Comparison of ENCODE assay signal across 16 cellular contexts in genomic region chr2:144349674-144350073, GRCh38.
DNase-seq lines count a peak whose midpoint lies in the region; ATAC-seq, FAIRE-seq and TF ChIP-seq lines count a peak whose summit lies in the region.
"Had no signal": no experiment of that assay in that cellular context is flagged by ENCODE, and none has a peak within 500 bp of the region (broad histone marks: within the 10 kb centered on the region; RNA-seq: fewer than 3 reads in every experiment).

No MANE protein-coding gene starts in this region.

- H3K4me1 ChIP-seq in heart right ventricle (peaks cover 0 to 26% (median 17%) of the 10 kb centered on the region in 9 donors), K562 (replicated peaks in 1 of 2; ENCODE audit: control insufficient read depth in 2 of 2, insufficient read depth in 2 of 2, low read length in 2 of 2) (peaks cover 3 to 26% of the 10 kb centered on the region in 2 experiments; a peak in 3 of 5 replicates), aorta (ENCODE audit: control insufficient read depth in 1 of 2, insufficient read depth in 2 of 2, low read length in 2 of 2) (peaks cover 0 to 5% of the 10 kb centered on the region in 2 donors)

- H3K27me3 ChIP-seq in heart right ventricle (no peaks in the 10 kb centered on the region), K562 (ENCODE audit: control insufficient read depth in 2 of 2, insufficient read depth in 2 of 2, low read length in 2 of 2) (no peaks in the 10 kb centered on the region), aorta (ENCODE audit: control insufficient read depth in 1 of 2, insufficient read depth in 2 of 2, low read length in 1 of 2) (no peaks in the 10 kb centered on the region)

- H3K27ac ChIP-seq in heart right ventricle (peak overlapping the region in 8 of 10 donors; percentile 2 to 69 (median 36)), K562 (ENCODE audit: extremely low read depth, low read depth, low read length) (peak overlapping the region; percentile 72), aorta (ENCODE audit: low read depth in 1 of 2, low read length in 2 of 2) (peak overlapping the region; percentile 4 to 67)

- no peak for TF ChIP-seq RAD21 in K562 (CRISPR knock-in tag; conservative IDR thresholded peaks at IDR 0.05 in 1 of 2, IDR thresholded peaks at IDR 0.05 in 1 of 2)

- H3K4me3 ChIP-seq in heart right ventricle (no peak overlapping the region), K562 (no peak overlapping the region), aorta (ENCODE audit: low read length in 2 of 2) (peak overlapping the region in 1 of 2 donors; percentile 18)

- H3K9ac ChIP-seq in K562 (ENCODE audit: insufficient read depth in 1 of 2, low read depth in 2 of 2, low read length in 2 of 2) = peak overlapping the region in 1 of 2 experiments; percentile 54; a peak in 2 of 4 replicates

- POLR2A ChIA-PET in K562 (lab: Yijun Ruan, JAX) = interaction anchor here (0.7 to 1.1 kb wide), 4 partner anchors 9 to 188 kb away, joined by 3 read pairs; no protein-coding TSS in a partner anchor

- 46 to 65% methylated on average over 3 of the region's 3 CpGs for WGBS in heart right ventricle, 2 donors
- WGBS in K562 (ENCODE audit: insufficient coverage, low coverage, missing lambda C conversion rate) = 41% methylated on average over 3 of the region's 3 CpGs
- 7 to 10% methylated on average over 3 of the region's 3 CpGs for WGBS in aorta, 2 donors

- no peaks in the 10 kb centered on the region for H3K79me2 ChIP-seq in K562 (ENCODE audit: control insufficient read depth, insufficient read depth, low read length)

- H4K20me1 ChIP-seq in K562 (replicated peaks; ENCODE audit: control insufficient read depth, insufficient read depth, low read length) = no peaks in the 10 kb centered on the region

- no peak overlapping the region for H3K4me3 Mint-ChIP-seq in nephron
- H3K4me3 Mint-ChIP-seq: central memory CD8-positive, alpha-beta T cell; type B pancreatic cell had no signal

- BruUV-seq in K562 (replicated peaks; lab: Mats Ljungman, UMichigan) = no TSS peak

- peak overlapping the region; percentile 80 for H2AFZ ChIP-seq in K562 (ENCODE audit: low read depth, low read length)

- no peaks in the 10 kb centered on the region for H3K9me1 ChIP-seq in K562 (ENCODE audit: control insufficient read depth, insufficient read depth, low read length)

- no peaks in the 10 kb centered on the region for H3K9me3 Mint-ChIP-seq in nephron
- H3K9me3 Mint-ChIP-seq: central memory CD8-positive, alpha-beta T cell; type B pancreatic cell had no signal

- ATAC-seq in heart right ventricle (peak in 2 of 8 donors; percentile 4 to 8), K562 (peak; percentile 18), aorta (ENCODE audit: low FRiP score) (no peak), GM21526 (IDR thresholded peaks at IDR 0.05; ENCODE audit: low FRiP score, unreplicated experiment) (no peak), GM18519 (IDR thresholded peaks at IDR 0.05; ENCODE audit: low FRiP score, unreplicated experiment) (no peak)

- DNase-seq in heart right ventricle = no peak
- no peak for DNase-seq in cardiac septum (ENCODE audit: low spot score)
- no peak for DNase-seq in K562 (ENCODE audit: extremely low read depth in 1 of 4, low spot score in 3 of 4)
- DNase-seq in aorta = no peak
- DNase-seq in NCI-H146 treated with DMSO at 0.1 percent for 48 hours (lab: John Stamatoyannopoulos, UW; ENCODE audit: unreplicated experiment) = no peak
- DNase-seq: head of caudate nucleus, KG1, NCI-H146, NCI-H524 treated with DMSO at 0.1 percent for 48 hours, T-helper 9 cell had no signal

- intact Hi-C loops in heart right ventricle (cut with DNase I) (no loop called here), cardiac septum (cut with DNase I) (no loop called here), K562 (cut with micrococcal nuclease) (no loop called here), aorta (cut with DNase I) (loop anchor here in 1 of 2 donors (10.0 kb wide), 1 partner anchor 165 kb away; no protein-coding TSS in a partner anchor)

- no peaks in the 10 kb centered on the region for H3K36me3 Mint-ChIP-seq in nephron (ENCODE audit: low read depth)
- H3K36me3 Mint-ChIP-seq: type B pancreatic cell had no signal

- no peak for TF ChIP-seq CTCF in heart right ventricle (IDR thresholded peaks at IDR 0.05)
- no peak for TF ChIP-seq CTCF in K562 (IDR thresholded peaks at IDR 0.05 in 2 of 3, conservative IDR thresholded peaks at IDR 0.05 in 1 of 3; ENCODE audit: insufficient read depth in 2 of 3, low read depth in 1 of 3, low read length in 3 of 3)
- no peak for TF ChIP-seq CTCF in nephron (IDR thresholded peaks at IDR 0.05; ENCODE audit: unreplicated experiment in 3 of 3)

- H3K36me3 ChIP-seq in heart right ventricle (no peaks in the 10 kb centered on the region), K562 (ENCODE audit: control insufficient read depth, insufficient read depth, low read length) (no peaks in the 10 kb centered on the region), aorta (ENCODE audit: control insufficient read depth in 1 of 2, insufficient read depth in 2 of 2, low read length in 1 of 2) (no peaks in the 10 kb centered on the region)

- no peak for TF ChIP-seq POLR2A in K562 (conservative IDR thresholded peaks at IDR 0.05)

- H3K27ac Mint-ChIP-seq in nephron = peak overlapping the region; percentile 75 to 86 (median 85)
- H3K27ac Mint-ChIP-seq: type B pancreatic cell had no signal

- H3K9me3 ChIP-seq in heart right ventricle (no peaks in the 10 kb centered on the region), K562 (replicated peaks; ENCODE audit: control insufficient read depth, insufficient read depth, low read depth, low read length) (0 out of 2 replicates have a peak, but pooled peaks cover 6% of the 10 kb centered on the region), aorta (ENCODE audit: control insufficient read depth, low read length) (no peaks in the 10 kb centered on the region)

- H3K27me3 Mint-ChIP-seq in nephron (ENCODE audit: low read depth) = no peaks in the 10 kb centered on the region
- H3K27me3 Mint-ChIP-seq: central memory CD8-positive, alpha-beta T cell had no signal

- H3K4me2 ChIP-seq in K562 (ENCODE audit: insufficient read depth, low read length) = peak overlapping the region; percentile 53

- H3K4me1 Mint-ChIP-seq in nephron = peaks cover 35% of the 10 kb centered on the region
- H3K4me1 Mint-ChIP-seq: central memory CD8-positive, alpha-beta T cell had no signal

- TF ChIP-seq EP300 in K562 (IDR thresholded peaks at IDR 0.05; ENCODE audit: low read length) = no peak

- in situ Hi-C loops in K562 (cut with MboI) = no loop called here

- no peak for FAIRE-seq in K562 (lab: Jason Lieb, UNC)
- FAIRE-seq: D721Med had no signal

- CTCF ChIA-PET in K562 (lab: Yijun Ruan, JAX; ENCODE audit: low intra/inter-chr PET ratio) = no interaction called here

TF ChIP-seq in K562, 482 proteins besides CTCF, POLR2A, EP300 and RAD21:
- no peak for TF ChIP-seq DIDO1 (tag; IDR thresholded peaks at IDR 0.05; ENCODE audit: low read depth)
- no peak for TF ChIP-seq BDP1 (IDR thresholded peaks at IDR 0.05; ENCODE audit: insufficient read depth, insufficient read length)
- TF ChIP-seq GABPA (tag; conservative IDR thresholded peaks at IDR 0.05; ENCODE audit: low read depth) = no peak
- no peak for TF ChIP-seq HNRNPLL (IDR thresholded peaks at IDR 0.05; ENCODE audit: low read depth, low read length, poor library complexity, severe bottlenecking)
- no peak for TF ChIP-seq POLR2AphosphoS5 (IDR thresholded peaks at IDR 0.05; ENCODE audit: control insufficient read depth, insufficient read depth, low read depth, low read length)
- peak; percentile 44; the same call in 1 of the 2 replicates for TF ChIP-seq BHLHE40 (IDR thresholded peaks at IDR 0.05; ENCODE audit: low read length)
